ENCODE assay signal across 15 cellular contexts in genomic region chr2:20455076-20455587, GRCh38. TPM values are rescaled to one million over a fixed set of nuclear protein-coding genes. Genes with fewer than 3 reads are reported as not detected.
DNase-seq lines count a peak whose midpoint lies in the region; ATAC-seq and TF ChIP-seq lines count a peak whose summit lies in the region.
"Had no signal": no experiment of that assay in that cellular context is flagged by ENCODE, and none has a peak within 500 bp of the region (broad histone marks: within the 10 kb centered on the region; RNA-seq: fewer than 3 reads in every experiment).

No MANE protein-coding gene starts in this region.

- no peaks in the 10 kb centered on the region for H3K36me3 ChIP-seq in SJSA1
- peaks cover 0 to 1% of the 10 kb centered on the region in 2 donors for H3K36me3 ChIP-seq in ascending aorta
- H3K36me3 ChIP-seq in tibial artery = no peaks in the 10 kb centered on the region
- no peaks in the 10 kb centered on the region for H3K36me3 ChIP-seq in H7 (replicated peaks; ENCODE audit: control insufficient read depth, insufficient read depth, low read length)

- H3K4me1 ChIP-seq in SJSA1 (replicated peaks) (peaks cover 52% of the 10 kb centered on the region), ascending aorta (peaks cover 0 to 5% of the 10 kb centered on the region in 2 donors), tibial artery (peaks cover 0 to 48% (median 22%) of the 10 kb centered on the region in 4 donors)

- H3K27me3 Mint-ChIP-seq in neural crest cell (ENCODE audit: low read depth) = no peaks in the 10 kb centered on the region

- H3K9me3 Mint-ChIP-seq in neural crest cell = no peaks in the 10 kb centered on the region

- H3K27me3 ChIP-seq in SJSA1 (replicated peaks) (peaks cover under 1% of the 10 kb centered on the region; the same call in 1 of the 2 replicates), ascending aorta (no peaks in the 10 kb centered on the region), tibial artery (no peaks in the 10 kb centered on the region), H7 (ENCODE audit: control insufficient read depth, insufficient read depth, low read length) (peaks cover 4% of the 10 kb centered on the region; the same call in 1 of the 2 replicates)
- H3K27me3 ChIP-seq: BE2C had no signal

- H3K9me3 ChIP-seq in SJSA1 (replicated peaks) = no peaks in the 10 kb centered on the region
- H3K9me3 ChIP-seq in ascending aorta = no peaks in the 10 kb centered on the region
- no peaks in the 10 kb centered on the region for H3K9me3 ChIP-seq in tibial artery
- H3K9me3 ChIP-seq: BE2C had no signal

- intact Hi-C loops in ascending aorta (cut with DNase I) (loop anchor here (5.0 to 10.0 kb wide), 2 partner anchors 60 to 122 kb away; no protein-coding TSS in a partner anchor), tibial artery (cut with DNase I; ENCODE audit: low total_unique reads) (no loop called here)

- peaks cover 9% of the 10 kb centered on the region for H3K36me3 Mint-ChIP-seq in neural crest cell (ENCODE audit: low read depth)

- H3K27ac ChIP-seq in SJSA1 (peak overlapping the region; percentile 27; the same call in 1 of the 2 replicates), ascending aorta (peak overlapping the region; percentile 60 to 76), tibial artery (peak overlapping the region; percentile 43 to 98)

- peaks cover 41% of the 10 kb centered on the region for H3K4me1 Mint-ChIP-seq in neural crest cell
- H3K4me1 Mint-ChIP-seq: CD4-positive, alpha-beta memory T cell had no signal

- TF ChIP-seq CTCF in ascending aorta (IDR thresholded peaks at IDR 0.05) = no peak
- no peak for TF ChIP-seq CTCF in neural crest cell (conservative IDR thresholded peaks at IDR 0.05)
- no peak for TF ChIP-seq CTCF in tibial artery (IDR thresholded peaks at IDR 0.05)

- ATAC-seq in HG02798 (IDR thresholded peaks at IDR 0.05; ENCODE audit: poor library complexity, unreplicated experiment) = no peak
- ATAC-seq in GM18502 (IDR thresholded peaks at IDR 0.05; ENCODE audit: poor library complexity, unreplicated experiment) = no peak
- ATAC-seq: GM12878 had no signal

- no peak for DNase-seq in SJSA1 (ENCODE audit: low read depth in 1 of 2, low spot score in 2 of 2)
- peak in 1 of 2 donors; percentile 56 for DNase-seq in ascending aorta (ENCODE audit: low spot score in 2 of 2)
- no peak for DNase-seq in neural crest cell (ENCODE audit: low read depth, low spot score)
- peak; percentile 10 to 43 for DNase-seq in tibial artery
- no peak for DNase-seq in H7
- DNase-seq: BE2C; CD4-positive, alpha-beta memory T cell; DMS79; GOT3; NCI-H1436 treated with DMSO at 0.1 percent for 48 hours; NCI-H2081; NCI-H524 had no signal

- H3K4me3 Mint-ChIP-seq in neural crest cell = peak overlapping the region; percentile 60
- H3K4me3 Mint-ChIP-seq: CD4-positive, alpha-beta memory T cell had no signal

- H3K4me3 ChIP-seq in SJSA1 (no peak overlapping the region), ascending aorta (no peak overlapping the region), tibial artery (no peak overlapping the region), H7 (ENCODE audit: insufficient read depth, low read depth, low read length) (no peak overlapping the region)
- H3K4me3 ChIP-seq: GM12878 had no signal

- peak overlapping the region; percentile 28 for H3K27ac Mint-ChIP-seq in neural crest cell (ENCODE audit: unreplicated experiment)
- H3K27ac Mint-ChIP-seq: CD4-positive, alpha-beta memory T cell had no signal

RNA-seq across cellular contexts. Expression of gene RHOB, which starts 8.3 kb away (rescaled TPM):
- 399 and 453 TPM in 2 replicates for total RNA-seq in SJSA1 (2014; rRNA removed; shearing (Covaris generic))
- total RNA-seq in ascending aorta = 3,143 TPM
- 146 and 150 TPM in 2 replicates for total RNA-seq in neural crest cell
- total RNA-seq in H7 (2014; rRNA removed; shearing (Covaris generic)) = 97.0 and 123 TPM in 2 replicates

Comparison
In these comparisons a context has a peak if more than half of its experiments do, and no peak if none do; other contexts are left out.
1. DNase-seq: peak in tibial artery (2 of 2); none in SJSA1 (0 of 2), neural crest cell (single experiment) and H7 (single experiment).
2. Peak in every context shown above with its lines, with median percentiles within 50 percentile points of each other: H3K27ac ChIP-seq.